8 cellular contexts compared by ENCODE assay signal in the genomic region with DNA sequence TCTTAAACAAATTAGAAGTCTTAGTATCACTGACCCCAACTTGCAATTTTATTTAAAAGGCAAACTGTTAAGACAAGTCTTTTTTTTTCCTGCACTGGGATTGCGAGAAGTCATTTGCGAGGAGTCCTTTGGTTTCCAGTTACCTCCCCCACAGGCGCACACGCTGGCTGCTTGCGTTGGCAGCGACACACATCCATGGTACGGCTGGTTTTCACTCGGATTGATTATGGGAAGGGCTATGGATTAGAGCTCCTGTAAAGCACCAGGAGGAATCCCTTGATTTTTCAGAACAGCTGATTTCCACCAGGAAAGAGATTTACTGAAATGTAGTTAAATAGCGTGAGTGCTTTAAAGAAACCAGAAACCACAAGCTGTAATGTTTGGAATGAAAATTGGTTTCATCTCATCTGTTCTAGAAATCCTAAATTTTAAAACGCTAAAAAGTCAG. TPM values are rescaled to one million over a fixed set of nuclear protein-coding genes. Genes with fewer than 3 reads are reported as not detected.
DNase-seq lines count a peak whose midpoint lies in the region; ATAC-seq and TF ChIP-seq lines count a peak whose summit lies in the region.

No MANE protein-coding gene starts in this region.

- ATAC-seq in thoracic aorta (ENCODE audit: insufficient number of reproducible peaks, low FRiP score, low read depth) (no peak), GM18520 (IDR thresholded peaks at IDR 0.05; ENCODE audit: unreplicated experiment) (no peak)

- no peak for TF ChIP-seq CTCF in GM12865 (IDR thresholded peaks at IDR 0.05; ENCODE audit: insufficient read depth, low read depth, low read length, missing control alignments)
- no peak for TF ChIP-seq CTCF in thoracic aorta (IDR thresholded peaks at IDR 0.05)

- in situ Hi-C loops in KBM-7 (cut with MboI; ENCODE audit: low pct_unique_long_range_greater_than_20kb, low sequenced_read_pairs): no loop called here

- H3K9me3 ChIP-seq in thoracic aorta: no peaks in the 10 kb centered on the region

- H3K27ac ChIP-seq in cingulate gyrus (ENCODE audit: low read depth, low read length) (peak overlapping the region; percentile 87), thoracic aorta (no peak overlapping the region)

- DNase-seq in GM12865 (ENCODE audit: low read depth) (peak; percentile 25), NCI-H526 (lab: John Stamatoyannopoulos, UW) (peak; percentile 41 to 58), left kidney (ENCODE audit: low read depth, low spot score) (peak; percentile 81), thoracic aorta (ENCODE audit: low spot score) (no peak), GF-D8 (lab: John Stamatoyannopoulos, UW) (no peak), KBM-7 (no peak)

- H3K4me1 ChIP-seq in thoracic aorta (ENCODE audit: control insufficient read depth in 1 of 2, low read depth in 2 of 2): no peaks in the 10 kb centered on the region

- peak overlapping the region; percentile 88 for H3K4me3 ChIP-seq in GM12865 (ENCODE audit: low read depth, low read length)
- peak overlapping the region; percentile 73 for H3K4me3 ChIP-seq in thoracic aorta

- H3K27me3 ChIP-seq in thoracic aorta (replicated peaks; ENCODE audit: insufficient read depth): no peaks in the 10 kb centered on the region

- H3K36me3 ChIP-seq in thoracic aorta: no peaks in the 10 kb centered on the region

RNA-seq across cellular contexts. Expression of gene SLC1A3, which starts 0.7 kb away (rescaled TPM):
- 10 to 100 TPM; 44.7 to 67.4 TPM for total RNA-seq in thoracic aorta

Comparison
In these comparisons a context has a peak if more than half of its experiments do, and no peak if none do; other contexts are left out.
1. DNase-seq: peak in GM12865 (single experiment), NCI-H526 (2 of 2) and left kidney (single experiment); none in thoracic aorta (single experiment), GF-D8 (single experiment) and KBM-7 (single experiment).